In the genomic region with DNA sequence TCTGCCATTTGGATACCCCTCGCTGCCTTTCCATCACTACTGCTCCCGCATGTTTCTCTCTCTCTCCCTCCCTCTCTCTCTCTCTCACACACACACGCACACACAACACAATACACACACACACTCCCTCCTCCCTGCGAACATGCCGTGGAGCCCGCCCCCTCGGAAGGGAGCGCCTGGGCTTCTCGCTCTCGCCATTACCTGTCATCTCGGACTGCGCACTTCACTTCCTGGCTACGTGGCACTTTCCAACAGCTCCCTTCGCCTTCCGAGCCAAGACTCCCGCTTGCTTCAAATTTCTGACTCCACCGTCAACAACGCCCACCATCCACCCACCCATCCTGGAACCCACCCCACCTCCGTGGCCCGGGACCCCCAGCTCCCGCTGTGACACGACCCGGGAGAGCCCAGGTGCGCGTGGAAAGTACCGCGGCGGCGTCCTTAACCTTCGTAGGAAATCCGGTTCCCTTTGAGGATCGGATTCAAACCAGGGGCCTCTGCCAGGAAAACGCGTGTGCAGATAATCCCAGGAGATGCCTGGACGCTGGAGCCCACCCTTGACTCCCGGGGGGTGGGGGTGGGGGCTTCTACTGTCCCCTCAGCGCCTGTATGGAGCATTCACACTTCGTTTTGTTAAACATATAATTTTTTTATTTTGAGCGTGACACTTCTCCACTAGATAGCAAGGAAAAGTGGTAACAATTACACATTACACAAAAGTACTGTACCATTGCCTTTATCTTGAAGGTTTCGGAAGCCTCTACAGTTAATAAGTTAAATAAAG, we compare ENCODE assay signal across 12 cellular contexts. TPM values are rescaled to one million over a fixed set of nuclear protein-coding genes. Genes with fewer than 3 reads are reported as not detected.
DNase-seq lines count a peak whose midpoint lies in the region; ATAC-seq lines count a peak whose summit lies in the region.
"Had no signal": no experiment of that assay in that cellular context is flagged by ENCODE, and none has a peak within 500 bp of the region (broad histone marks: within the 10 kb centered on the region; RNA-seq: fewer than 3 reads in every experiment).

No MANE protein-coding gene starts in this region.

- H2BK5ac ChIP-seq in mesenchymal stem cell (ENCODE audit: low read depth, low read length, poor library complexity, severe bottlenecking) = no peak overlapping the region

- no peak overlapping the region for H4K8ac ChIP-seq in mesenchymal stem cell (ENCODE audit: low read length)

- WGBS in mesenchymal stem cell = 3% methylated on average over 28 of the region's 40 CpGs

- H3K9ac ChIP-seq in mesenchymal stem cell (ENCODE audit: low read length) = no peak overlapping the region
- H3K9ac ChIP-seq: BLaER1 had no signal

- H2BK120ac ChIP-seq in mesenchymal stem cell (ENCODE audit: low read depth, low read length) = no peak overlapping the region

- H3K4me3 Mint-ChIP-seq in stimulated activated naive CD8-positive, alpha-beta T cell treated with anti-CD3 and anti-CD28 coated beads, Interleukin-15, Interleukin-2, amounts not matched to agents 100 ng/mL and 50 ng/mL, for 24 hours = peak overlapping the region; percentile 36
- H3K4me3 Mint-ChIP-seq in central memory CD8-positive, alpha-beta T cell = peak overlapping the region; percentile 40

- no peaks in the 10 kb centered on the region for H3K36me3 Mint-ChIP-seq in stimulated activated naive CD8-positive, alpha-beta T cell treated with anti-CD3 and anti-CD28 coated beads, Interleukin-15, Interleukin-2, amounts not matched to agents 100 ng/mL and 50 ng/mL, for 24 hours (ENCODE audit: low read depth)
- peaks cover 7% of the 10 kb centered on the region for H3K36me3 Mint-ChIP-seq in central memory CD8-positive, alpha-beta T cell (ENCODE audit: insufficient read depth)

- H2BK12ac ChIP-seq in mesenchymal stem cell (ENCODE audit: low read length in 2 of 2) = no peak overlapping the region

- peaks cover 3% of the 10 kb centered on the region for H3K9me3 ChIP-seq in mesenchymal stem cell (ENCODE audit: control insufficient read depth, low read length)
- H3K9me3 ChIP-seq: sigmoid colon had no signal

- no peaks in the 10 kb centered on the region for H3K79me1 ChIP-seq in mesenchymal stem cell (replicated peaks; ENCODE audit: low read length, poor library complexity, severe bottlenecking)

- ATAC-seq in stimulated activated naive CD8-positive, alpha-beta T cell treated with anti-CD3 and anti-CD28 coated beads, Interleukin-15, Interleukin-2, amounts not matched to agents 100 U/mL and 50 U/mL, for 24 hours = no peak
- no peak for ATAC-seq in central memory CD8-positive, alpha-beta T cell (replicated peaks; ENCODE audit: extremely low read depth, poor library complexity, severe bottlenecking)
- ATAC-seq in HG03097 (IDR thresholded peaks at IDR 0.05; ENCODE audit: low FRiP score, unreplicated experiment) = no peak

- no peak overlapping the region for H2AK5ac ChIP-seq in mesenchymal stem cell (ENCODE audit: low read length, severe bottlenecking)

- H3K27me3 ChIP-seq in mesenchymal stem cell (ENCODE audit: control insufficient read depth in 1 of 2, insufficient read depth in 1 of 2, low read length in 2 of 2) = peaks cover 41 to 75% of the 10 kb centered on the region in 2 experiments

- H3K27ac Mint-ChIP-seq in stimulated activated naive CD8-positive, alpha-beta T cell treated with anti-CD3 and anti-CD28 coated beads, Interleukin-15, Interleukin-2, amounts not matched to agents 100 ng/mL and 50 ng/mL, for 24 hours = no peak overlapping the region
- H3K27ac Mint-ChIP-seq in central memory CD8-positive, alpha-beta T cell (ENCODE audit: low read depth) = no peak overlapping the region

- H3K9me3 Mint-ChIP-seq in stimulated activated naive CD8-positive, alpha-beta T cell treated with anti-CD3 and anti-CD28 coated beads, Interleukin-15, Interleukin-2, amounts not matched to agents 100 ng/mL and 50 ng/mL, for 24 hours = no peaks in the 10 kb centered on the region
- no peaks in the 10 kb centered on the region for H3K9me3 Mint-ChIP-seq in central memory CD8-positive, alpha-beta T cell

- no peak overlapping the region for H4K91ac ChIP-seq in mesenchymal stem cell (ENCODE audit: low read length)

- no peak overlapping the region for H3K4ac ChIP-seq in mesenchymal stem cell (ENCODE audit: low read depth in 1 of 2, low read length in 2 of 2)

- no peak overlapping the region for H3K18ac ChIP-seq in mesenchymal stem cell (ENCODE audit: low read depth in 1 of 2, low read length in 2 of 2)

- H3K36me3 ChIP-seq in mesenchymal stem cell (ENCODE audit: control insufficient read depth in 1 of 2, insufficient read depth in 2 of 2, low read depth in 1 of 2, low read length in 2 of 2) = no peaks in the 10 kb centered on the region
- H3K36me3 ChIP-seq: BLaER1, sigmoid colon had no signal

- no peak overlapping the region for H2BK15ac ChIP-seq in mesenchymal stem cell (ENCODE audit: low read depth, poor library complexity, severe bottlenecking)

- peaks cover 30% of the 10 kb centered on the region for H3K4me1 ChIP-seq in mesenchymal stem cell (ENCODE audit: control insufficient read depth, insufficient read depth, low read depth, low read length)
- H3K4me1 ChIP-seq: BLaER1 had no signal

- no peak overlapping the region for H3K23ac ChIP-seq in mesenchymal stem cell (ENCODE audit: low read length in 2 of 2)

- H3K14ac ChIP-seq in mesenchymal stem cell (ENCODE audit: low read length in 2 of 2) = no peak overlapping the region

- DNase-seq in stimulated activated naive CD8-positive, alpha-beta T cell treated with anti-CD3 and anti-CD28 coated beads, Interleukin-15, Interleukin-2, amounts not matched to agents 100 U/mL and 50 U/mL, for 24 hours = no peak
- DNase-seq in central memory CD8-positive, alpha-beta T cell (ENCODE audit: low spot score in 2 of 2) = no peak
- DNase-seq in mesenchymal stem cell (no peak), NOMO-1 treated with dmso at 0.1 percent for 144 hours (lab: John Stamatoyannopoulos, UW; ENCODE audit: unreplicated experiment) (no peak), glomerular visceral epithelial cell (ENCODE audit: extremely low spot score) (no peak), dedifferentiated amniotic fluid mesenchymal stem cell (ENCODE audit: extremely low spot score) (no peak)
- DNase-seq: NCI-H524, sigmoid colon had no signal

- peaks cover 18% of the 10 kb centered on the region for H3K4me1 Mint-ChIP-seq in stimulated activated naive CD8-positive, alpha-beta T cell treated with anti-CD3 and anti-CD28 coated beads, Interleukin-15, Interleukin-2, amounts not matched to agents 100 ng/mL and 50 ng/mL, for 24 hours (ENCODE audit: low read depth)
- peaks cover 19% of the 10 kb centered on the region for H3K4me1 Mint-ChIP-seq in central memory CD8-positive, alpha-beta T cell

- peak overlapping the region; percentile 53 for H3K4me2 ChIP-seq in mesenchymal stem cell (ENCODE audit: low read length, poor library complexity, severe bottlenecking)
- H3K4me2 ChIP-seq: BLaER1 had no signal

- no peak overlapping the region for H2AFZ ChIP-seq in mesenchymal stem cell (ENCODE audit: low read depth, low read length)

- H3K4me3 ChIP-seq in mesenchymal stem cell (ENCODE audit: insufficient read depth in 1 of 2, low read depth in 1 of 2, low read length in 2 of 2) = no peak overlapping the region
- H3K4me3 ChIP-seq: BLaER1, sigmoid colon, SK-N-MC had no signal

- no peak overlapping the region for H3K27ac ChIP-seq in mesenchymal stem cell (ENCODE audit: low read length, poor library complexity, severe bottlenecking)
- H3K27ac ChIP-seq: BLaER1, sigmoid colon, SK-N-MC had no signal

- peaks cover 33% of the 10 kb centered on the region for H3K27me3 Mint-ChIP-seq in stimulated activated naive CD8-positive, alpha-beta T cell treated with anti-CD3 and anti-CD28 coated beads, Interleukin-15, Interleukin-2, amounts not matched to agents 100 ng/mL and 50 ng/mL, for 24 hours
- peaks cover 55% of the 10 kb centered on the region for H3K27me3 Mint-ChIP-seq in central memory CD8-positive, alpha-beta T cell

RNA-seq across cellular contexts. Expression of a gene that starts 12.5 kb away (rescaled TPM):
- polyA plus RNA-seq in mesenchymal stem cell (2013, experiment 1 of 2) = not detected
- not detected for polyA plus RNA-seq in mesenchymal stem cell (2013, experiment 2 of 2)
